8 cellular contexts compared by ENCODE assay signal in the genomic region with DNA sequence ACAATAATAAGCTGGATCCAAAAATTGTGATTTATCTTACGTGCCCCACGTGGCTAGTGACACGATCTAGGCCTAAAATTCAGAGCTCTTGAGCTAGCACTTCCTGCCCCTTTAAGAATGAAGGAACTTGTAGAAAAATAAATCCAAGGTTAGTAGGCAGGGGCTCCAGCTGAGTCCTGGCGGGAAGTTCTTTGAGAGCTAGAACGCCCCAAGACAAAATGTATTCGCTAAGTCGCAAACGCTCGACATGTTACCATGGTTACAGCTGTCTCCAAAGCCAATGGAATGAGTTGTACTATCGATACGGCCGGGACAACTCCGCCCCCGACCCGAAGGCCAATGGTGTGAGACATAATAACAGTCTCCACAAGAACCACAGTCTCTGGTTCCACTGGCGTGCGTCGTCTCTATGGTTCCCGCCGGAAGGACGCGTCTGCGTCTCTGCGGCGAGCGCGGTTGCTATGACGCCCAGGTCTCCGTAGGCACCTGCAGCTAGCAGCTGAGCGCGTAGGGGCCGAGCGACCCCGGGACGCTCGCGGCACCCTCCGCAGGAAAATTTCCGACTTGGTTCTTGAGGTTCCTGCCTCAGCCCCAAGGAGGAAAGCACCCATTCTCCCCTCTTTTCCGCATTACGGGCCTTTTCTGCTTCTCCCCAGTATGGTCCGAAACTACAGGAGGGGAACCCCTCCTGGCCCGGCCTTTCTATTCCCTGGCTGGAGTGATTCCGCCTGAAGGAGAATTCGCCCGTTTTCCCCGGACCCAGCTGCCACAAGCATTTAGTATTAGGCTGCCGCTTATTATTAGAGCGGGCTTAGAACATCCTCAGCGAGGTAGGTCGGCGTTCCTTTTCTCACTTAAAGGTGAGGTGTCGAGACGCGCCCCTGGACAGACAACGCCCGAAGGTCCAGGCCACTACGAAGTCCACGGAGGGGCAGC. TPM values are rescaled to one million over a fixed set of nuclear protein-coding genes. Genes with fewer than 3 reads are reported as not detected.
DNase-seq lines count a peak whose midpoint lies in the region; ATAC-seq, FAIRE-seq and TF ChIP-seq lines count a peak whose summit lies in the region.

A gene (plus strand): TSS at position 459 of the 936 bp plus-strand sequence. CDS start 17,266 bp downstream, outside the sequence.

- no peaks in the 10 kb centered on the region for H3K36me3 ChIP-seq in kidney epithelial cell (ENCODE audit: control insufficient read depth, insufficient read depth, low read length)

- FAIRE-seq in GM19239 (lab: Jason Lieb, UNC) (peak; percentile 100), colon (lab: Jason Lieb, UNC) (peak; percentile 64)

- intact Hi-C loops in activated CD4-positive, alpha-beta T cell treated with anti-CD3 and anti-CD28 coated beads for 36 hours (cut with DNase I, micrococcal nuclease), result loop anchor here (1.0 to 5.0 kb wide), 9 partner anchors 128 to 1244 kb away; a partner anchor contains a TSS

- peak; percentile 98 for DNase-seq in AG20443 (ENCODE audit: low spot score)
- DNase-seq in GM19239 (ENCODE audit: insufficient read length, low spot score), result peak; percentile 77
- peak; percentile 97 for DNase-seq in NCI-H510A (lab: John Stamatoyannopoulos, UW)
- peak; percentile 97 for DNase-seq in activated CD4-positive, alpha-beta T cell treated with anti-CD3 and anti-CD28 coated beads for 36 hours
- DNase-seq in kidney epithelial cell (ENCODE audit: low read depth), result peak; percentile 95
- peak; percentile 97 for DNase-seq in stimulated activated CD4-positive, alpha-beta T cell treated with anti-CD3 and anti-CD28 coated beads, Interleukin-15, amount 100 ng/mL, for 24 hours

- peak within 1 kb of the TSS; percentile 77 for H3K4me3 Mint-ChIP-seq in activated CD4-positive, alpha-beta T cell treated with anti-CD3 and anti-CD28 coated beads for 36 hours

- H3K27me3 ChIP-seq in kidney epithelial cell (ENCODE audit: control insufficient read depth, insufficient read depth, low read length), result no peaks in the 10 kb centered on the region

- H3K27ac Mint-ChIP-seq in activated CD4-positive, alpha-beta T cell treated with anti-CD3 and anti-CD28 coated beads for 36 hours, result peak within 1 kb of the TSS; percentile 73

- H3K27me3 Mint-ChIP-seq in activated CD4-positive, alpha-beta T cell treated with anti-CD3 and anti-CD28 coated beads for 36 hours, result no peaks in the 10 kb centered on the region

- TF ChIP-seq CTCF in kidney epithelial cell (IDR thresholded peaks at IDR 0.05; ENCODE audit: insufficient read depth, low read length, poor library complexity, severe bottlenecking), result no peak

- CTCF ChIA-PET in activated CD4-positive, alpha-beta T cell treated with anti-CD3 and anti-CD28 coated beads for 36 hours (lab: Charles Lee), result no interaction called here

- no peaks in the 10 kb centered on the region for H3K9me3 Mint-ChIP-seq in activated CD4-positive, alpha-beta T cell treated with anti-CD3 and anti-CD28 coated beads for 36 hours (ENCODE audit: low read depth)

- POLR2A ChIA-PET in activated CD4-positive, alpha-beta T cell treated with anti-CD3 and anti-CD28 coated beads for 36 hours (lab: Charles Lee), result no interaction called here

- ATAC-seq in HG03439 (IDR thresholded peaks at IDR 0.05; ENCODE audit: unreplicated experiment), result peak; percentile 97
- ATAC-seq in activated CD4-positive, alpha-beta T cell treated with anti-CD3 and anti-CD28 coated beads for 36 hours, result peak; percentile 100

- peaks cover 26% of the 10 kb centered on the region for H3K36me3 Mint-ChIP-seq in activated CD4-positive, alpha-beta T cell treated with anti-CD3 and anti-CD28 coated beads for 36 hours (ENCODE audit: low read depth)

- H3K4me1 Mint-ChIP-seq in activated CD4-positive, alpha-beta T cell treated with anti-CD3 and anti-CD28 coated beads for 36 hours, result peaks cover 31% of the 10 kb centered on the region

- H3K4me3 ChIP-seq in kidney epithelial cell (ENCODE audit: low read depth, low read length), result peak within 1 kb of the TSS; percentile 77

RNA-seq across cellular contexts. Expression of the gene that starts here (rescaled TPM):
- total RNA-seq in activated CD4-positive, alpha-beta T cell treated with anti-CD3 and anti-CD28 coated beads for 36 hours, result 1 to 10 TPM; 1.3 to 2.3 TPM
- 1.8 and 3.1 TPM in 2 replicates for total RNA-seq in kidney epithelial cell

Comparison
In these comparisons a context has a peak if more than half of its experiments do, and no peak if none do; other contexts are left out.
1. Peak in every context shown above with its lines: DNase-seq, ATAC-seq and H3K4me3 ChIP-seq.